In genomic region chr10:36129051-36129450, GRCh38 we compare ENCODE assay signal across 20 cellular contexts.
DNase-seq lines count a peak whose midpoint lies in the region; ATAC-seq, FAIRE-seq and TF ChIP-seq lines count a peak whose summit lies in the region.
"Had no signal": no experiment of that assay in that cellular context is flagged by ENCODE, and none has a peak within 500 bp of the region (broad histone marks: within the 10 kb centered on the region; RNA-seq: fewer than 3 reads in every experiment).

No MANE protein-coding gene starts in this region.

- FAIRE-seq in GM12878 (lab: Jason Lieb, UNC): no peak
- FAIRE-seq: A549, D721Med, G401.6, GM12892, GM18507 had no signal

- H3K4me1 ChIP-seq in GM12878 (ENCODE audit: control insufficient read depth, insufficient read depth, low read length) (no peaks in the 10 kb centered on the region), MM.1S (ENCODE audit: low read length) (no peaks in the 10 kb centered on the region)
- H3K4me1 ChIP-seq: A549; BLaER1 treated with 17β-estradiol and CSF1 and Interleukin-3, amounts not matched to agents 10 nM and 100 nM; Caco-2 had no signal

- H3K27me3 ChIP-seq in GM12878 (replicated peaks in 1 of 2; ENCODE audit: control insufficient read depth in 2 of 2, insufficient read depth in 2 of 2, low read length in 1 of 2): no peaks in the 10 kb centered on the region
- no peaks in the 10 kb centered on the region for H3K27me3 ChIP-seq in MM.1S (replicated peaks; ENCODE audit: insufficient read depth, low read length)
- H3K27me3 ChIP-seq: BLaER1 treated with 17β-estradiol and CSF1 and Interleukin-3, amounts not matched to agents 10 nM and 100 nM had no signal

- RAD21 ChIA-PET in GM12878 (lab: Charles Lee; ENCODE audit: unreplicated experiment): no interaction called here

- H3K9me3 ChIP-seq in GM12878 (replicated peaks; ENCODE audit: control insufficient read depth, insufficient read depth, low read length) (no peaks in the 10 kb centered on the region), MM.1S (replicated peaks; ENCODE audit: insufficient read depth, low read length) (no peaks in the 10 kb centered on the region)
- H3K9me3 ChIP-seq: A549; BLaER1 treated with 17β-estradiol and CSF1 and Interleukin-3, amounts not matched to agents 10 nM and 100 nM; Caco-2 had no signal

- H3K79me2 ChIP-seq in GM12878 (ENCODE audit: control insufficient read depth, insufficient read depth, low read length): no peaks in the 10 kb centered on the region
- no peaks in the 10 kb centered on the region for H3K79me2 ChIP-seq in MM.1S (ENCODE audit: low read length)

- H3K9ac ChIP-seq in GM12878 (ENCODE audit: control insufficient read depth, insufficient read depth, low read length): no peak overlapping the region
- H3K9ac ChIP-seq in MM.1S (ENCODE audit: low read length): no peak overlapping the region
- H3K9ac ChIP-seq: BLaER1 treated with 17β-estradiol and CSF1 and Interleukin-3, amounts not matched to agents 10 nM and 100 nM had no signal

- H3K9me2 ChIP-seq in MM.1S (replicated peaks; ENCODE audit: insufficient read depth, low read length): no peaks in the 10 kb centered on the region

- intact Hi-C loops in GM12878 (cut with micrococcal nuclease; ENCODE audit: unreplicated experiment): no loop called here

- H4K20me1 ChIP-seq in GM12878 (ENCODE audit: control insufficient read depth, insufficient read depth) (no peaks in the 10 kb centered on the region), MM.1S (ENCODE audit: insufficient read depth, low read length) (no peaks in the 10 kb centered on the region)
- H4K20me1 ChIP-seq: BLaER1 treated with 17β-estradiol and CSF1 and Interleukin-3, amounts not matched to agents 10 nM and 100 nM had no signal

- no TSS peak for BruUV-seq in GM12878 (replicated peaks; lab: Mats Ljungman, UMichigan)

- ATAC-seq in GM12878: no peak
- ATAC-seq: A549; CD8-positive, alpha-beta T cell had no signal

- POLR2A ChIA-PET in GM12878 (lab: Charles Lee): no interaction called here

- H2AFZ ChIP-seq in GM12878 (ENCODE audit: control insufficient read depth, low read depth, low read length) (no peak overlapping the region), MM.1S (ENCODE audit: low read length) (no peak overlapping the region)

- TF ChIP-seq EP300 in GM12878 (IDR thresholded peaks at IDR 0.05; ENCODE audit: borderline replicate concordance in 1 of 2, control insufficient read depth in 1 of 2, low read depth in 2 of 2, low read length in 2 of 2): no peak

- H3K4me2 ChIP-seq in GM12878 (ENCODE audit: control insufficient read depth, insufficient read depth): no peak overlapping the region
- H3K4me2 ChIP-seq in MM.1S (ENCODE audit: low read depth, low read length): no peak overlapping the region
- H3K4me2 ChIP-seq: A549; BLaER1 treated with 17β-estradiol and CSF1 and Interleukin-3, amounts not matched to agents 10 nM and 100 nM had no signal

- H3F3A ChIP-seq in MM.1S (ENCODE audit: insufficient read depth, low read length): no peaks in the 10 kb centered on the region

- no peak overlapping the region for H3K4me3 ChIP-seq in GM12865 (ENCODE audit: low read depth, low read length)
- no peak overlapping the region for H3K4me3 ChIP-seq in GM12878
- H3K4me3 ChIP-seq in MM.1S (ENCODE audit: low read length): no peak overlapping the region
- H3K4me3 ChIP-seq: A549; BLaER1 treated with 17β-estradiol and CSF1 and Interleukin-3, amounts not matched to agents 10 nM and 100 nM had no signal

- SMC1A ChIA-PET in GM12878 (lab: Charles Lee; ENCODE audit: uncharacterized antibody, unreplicated experiment): no interaction called here

- no peak for TF ChIP-seq POLR2A in GM12878 (IDR thresholded peaks at IDR 0.05; ENCODE audit: low read depth, low read length)

- TF ChIP-seq CTCF in GM12865 (IDR thresholded peaks at IDR 0.05; ENCODE audit: insufficient read depth, low read depth, low read length, missing control alignments) (no peak), GM12878 (IDR thresholded peaks at IDR 0.05 in 2 of 3, conservative IDR thresholded peaks at IDR 0.05 in 1 of 3; ENCODE audit: control insufficient read depth in 2 of 3, extremely low read depth in 1 of 3, insufficient read depth in 1 of 3, low read depth in 3 of 3, low read length in 3 of 3) (no peak), MM.1S (IDR thresholded peaks at IDR 0.05; ENCODE audit: low read length) (no peak)

- in situ Hi-C loops in GM12878 (cut with MboI): no loop called here

- no peak overlapping the region for H3K27ac ChIP-seq in GM12878 (ENCODE audit: control insufficient read depth, insufficient read depth)
- no peak overlapping the region for H3K27ac ChIP-seq in MM.1S (ENCODE audit: low read length)
- H3K27ac ChIP-seq: 22Rv1; A549; BLaER1 treated with 17β-estradiol and CSF1 and Interleukin-3, amounts not matched to agents 10 nM and 100 nM; C4-2B had no signal

- no peak for TF ChIP-seq RAD21 in GM12878 (IDR thresholded peaks at IDR 0.05; ENCODE audit: insufficient read depth, low read depth, low read length)

- H3K36me3 ChIP-seq in GM12878 (ENCODE audit: control insufficient read depth in 2 of 2, insufficient read depth in 2 of 2, low read length in 1 of 2) (no peaks in the 10 kb centered on the region), MM.1S (replicated peaks; ENCODE audit: insufficient read depth, low read length) (no peaks in the 10 kb centered on the region)
- H3K36me3 ChIP-seq: BLaER1 treated with 17β-estradiol and CSF1 and Interleukin-3, amounts not matched to agents 10 nM and 100 nM had no signal

- 9% methylated on average over 4 of the region's 4 CpGs for WGBS in GM12878 (ENCODE audit: insufficient coverage, insufficient replicate concordance, low lambda C conversion rate, missing lambda C conversion rate)

- CTCF ChIA-PET in GM12878 (lab: Yijun Ruan, JAX): no interaction called here

- peak; percentile 31 for DNase-seq in GM12865 (ENCODE audit: low read depth)
- DNase-seq in amniotic epithelial cell (ENCODE audit: low read depth): peak; percentile 14
- no peak for DNase-seq in GM12878 (ENCODE audit: low read depth, low spot score)
- no peak for DNase-seq in SKM-1 treated with dmso at 0.1 percent for 144 hours (lab: John Stamatoyannopoulos, UW; ENCODE audit: unreplicated experiment)
- DNase-seq in MM.1S: no peak
- DNase-seq: AML-193; Caco-2; Calu3; CD4-positive, alpha-beta T cell; CD8-positive, alpha-beta T cell; DMS79 treated with DMSO at 0.1 percent for 48 hours; GF-D8 had no signal

TF ChIP-seq in GM12878, 131 proteins besides CTCF, POLR2A, EP300 and RAD21:
- TF ChIP-seq TCF7 (IDR thresholded peaks at IDR 0.05; ENCODE audit: borderline replicate concordance) (peak; percentile 77), RUNX3 (IDR thresholded peaks at IDR 0.05; ENCODE audit: low read length) (peak; percentile 79), JUNB (IDR thresholded peaks at IDR 0.05) (0 out of 2 replicates have a peak, but pooled peaks have one; percentile 16), TCF12 (IDR thresholded peaks at IDR 0.05; ENCODE audit: low read depth, low read length) (no peak), BCL11A (IDR thresholded peaks at IDR 0.05; ENCODE audit: low read depth, low read length) (peak; percentile 39; the same call in 1 of the 2 replicates), EED (IDR thresholded peaks at IDR 0.05; ENCODE audit: low read depth) (no peak)

Comparison
In these comparisons a context has a peak if more than half of its experiments do, and no peak if none do; other contexts are left out.
1. DNase-seq: peak in GM12865 (single experiment) and amniotic epithelial cell (single experiment); none in GM12878 (single experiment), SKM-1 treated with dmso at 0.1 percent for 144 hours (single experiment) and MM.1S (single experiment).